ENCODE assay signal across 15 cellular contexts in genomic region chr7:20624666-20625385, GRCh38.
"Had no signal": no experiment of that assay in that cellular context is flagged by ENCODE, and none has a peak within 500 bp of the region (broad histone marks: within the 10 kb centered on the region; RNA-seq: fewer than 3 reads in every experiment).

No MANE protein-coding gene starts in this region.

- H3K36me3 ChIP-seq: upper lobe of right lung had no signal

- DNase-seq: activated CD4-positive, alpha-beta T cell treated with anti-CD3 and anti-CD28 coated beads, Interleukin-2, amount 50 U/mL, for 4 hours; activated gamma-delta T cell; activated T-cell treated with anti-CD3 and anti-CD28 coated beads, Interleukin-2, amount 50 U/mL, for 48 hours; amygdala; dermis blood vessel endothelial cell; erythroblast; hypothalamus; mammary epithelial cell; mucosa of descending colon; natural killer cell; stimulated activated CD4-positive, alpha-beta T cell treated with anti-CD3 and anti-CD28 coated beads, Interleukin-2, amount 100 ng/mL, for 48 hours; stimulated activated naive CD4-positive, alpha-beta T cell treated with Interleukin-2 at 50 U/mL for 16 hours; upper lobe of right lung had no signal

- H3K9me3 ChIP-seq: mucosa of descending colon, upper lobe of right lung had no signal

- H3K27ac ChIP-seq: upper lobe of right lung had no signal

- ATAC-seq: activated CD4-positive, CD25-positive, alpha-beta regulatory T cell treated with anti-CD3 and anti-CD28 coated beads, Interleukin-2, amount 50 U/mL, for 24 hours; left lobe of liver; mucosa of descending colon; natural killer cell; upper lobe of right lung had no signal

- H3K27me3 ChIP-seq: upper lobe of right lung had no signal

- H3K4me1 ChIP-seq: upper lobe of right lung had no signal

- H3K4me3 ChIP-seq: mucosa of descending colon, upper lobe of right lung had no signal
